ENCODE assay signal across 7 cellular contexts in genomic region chr19:11125994-11126685, GRCh38. TPM values are rescaled to one million over a fixed set of nuclear protein-coding genes. Genes with fewer than 3 reads are reported as not detected.
DNase-seq lines count a peak whose midpoint lies in the region; ATAC-seq and TF ChIP-seq lines count a peak whose summit lies in the region.

No MANE protein-coding gene starts in this region.

- H3K4me1 Mint-ChIP-seq in MCF 10A (ENCODE audit: insufficient read depth, unreplicated experiment): no peaks in the 10 kb centered on the region

- no peaks in the 10 kb centered on the region for H3K9me3 Mint-ChIP-seq in MCF 10A (ENCODE audit: unreplicated experiment)

- H3K4me3 Mint-ChIP-seq in MCF 10A (ENCODE audit: unreplicated experiment): no peak overlapping the region

- POLR2A ChIA-PET in MCF 10A (lab: Yijun Ruan, JAX): interaction anchor here (0.6 to 2.6 kb wide), 11 partner anchors 11 to 836 kb away, joined by 3 to 10 read pairs (median 4); partner anchors contain the start of gene LDLR

- CTCF ChIA-PET in MCF 10A (lab: Yijun Ruan, JAX): interaction anchor here (0.6 to 6.1 kb wide), 38 partner anchors 9 to 574 kb away, joined by 3 to 63 read pairs (median 4); no protein-coding TSS in a partner anchor

- DNase-seq in GM12864 (ENCODE audit: low read depth): no peak
- peak; percentile 71 for DNase-seq in NCI-H1105 treated with DMSO at 0.1 percent for 48 hours (lab: John Stamatoyannopoulos, UW)
- peak; percentile 73 for DNase-seq in WERI-Rb-1
- peak; percentile 88 for DNase-seq in MCF 10A (ENCODE audit: unreplicated experiment)
- peak; percentile 87 for DNase-seq in islet precursor cell
- DNase-seq in stimulated activated CD4-positive, alpha-beta T cell treated with anti-CD3 and anti-CD28 coated beads, Interleukin-1b, Interleukin-23, amount 100 ng/mL, for 4 hours (ENCODE audit: low read depth in 2 of 2): peak; percentile 68 to 76

- ATAC-seq in HG02571 (IDR thresholded peaks at IDR 0.05; ENCODE audit: unreplicated experiment): no peak

- H3K27ac Mint-ChIP-seq in MCF 10A (ENCODE audit: low read depth, unreplicated experiment): no peak overlapping the region

- no peaks in the 10 kb centered on the region for H3K27me3 ChIP-seq in WERI-Rb-1 (ENCODE audit: insufficient read depth, low read depth, severe bottlenecking)

- H3K36me3 Mint-ChIP-seq in MCF 10A (ENCODE audit: insufficient read depth, unreplicated experiment): peaks cover 100% of the 10 kb centered on the region

- BruUV-seq in MCF 10A (replicated peaks; lab: Mats Ljungman, UMichigan): no TSS peak

- no peaks in the 10 kb centered on the region for H3K27me3 Mint-ChIP-seq in MCF 10A (ENCODE audit: insufficient read depth, unreplicated experiment)

- no peak overlapping the region for H3K27ac ChIP-seq in WERI-Rb-1

- intact Hi-C loops in MCF 10A (cut with micrococcal nuclease): loop anchor here (1.0 kb wide), 1 partner anchor 37 kb away; the partner anchor contains the start of gene LDLR

- peak; percentile 76 for TF ChIP-seq CTCF in GM12864 (IDR thresholded peaks at IDR 0.05; ENCODE audit: low read depth, low read length, missing control alignments)
- TF ChIP-seq CTCF in WERI-Rb-1 (IDR thresholded peaks at IDR 0.05; ENCODE audit: low read depth, low read length): peak; percentile 81
- TF ChIP-seq CTCF in MCF 10A (IDR thresholded peaks at IDR 0.05; ENCODE audit: unreplicated experiment): peak; percentile 71

- H3K36me3 ChIP-seq in WERI-Rb-1: peaks cover 93% of the 10 kb centered on the region

- H3K9me3 ChIP-seq in WERI-Rb-1 (ENCODE audit: severe bottlenecking): no peaks in the 10 kb centered on the region

- H3K4me3 ChIP-seq in GM12864 (ENCODE audit: low read depth, low read length) (no peak overlapping the region), WERI-Rb-1 (ENCODE audit: low read depth, low read length) (no peak overlapping the region)

RNA-seq across cellular contexts. Expression of gene SPC24, which starts 29.4 kb away (rescaled TPM):
- 8.6 and 16.4 TPM in 2 replicates for total RNA-seq in MCF 10A (2022)

RNA-seq across cellular contexts. Expression of gene LDLR, which starts 36.9 kb away (rescaled TPM):
- 126 and 127 TPM in 2 replicates for total RNA-seq in MCF 10A (2022)
